Comparison of ENCODE assay signal across 29 cellular contexts in the genomic region with DNA sequence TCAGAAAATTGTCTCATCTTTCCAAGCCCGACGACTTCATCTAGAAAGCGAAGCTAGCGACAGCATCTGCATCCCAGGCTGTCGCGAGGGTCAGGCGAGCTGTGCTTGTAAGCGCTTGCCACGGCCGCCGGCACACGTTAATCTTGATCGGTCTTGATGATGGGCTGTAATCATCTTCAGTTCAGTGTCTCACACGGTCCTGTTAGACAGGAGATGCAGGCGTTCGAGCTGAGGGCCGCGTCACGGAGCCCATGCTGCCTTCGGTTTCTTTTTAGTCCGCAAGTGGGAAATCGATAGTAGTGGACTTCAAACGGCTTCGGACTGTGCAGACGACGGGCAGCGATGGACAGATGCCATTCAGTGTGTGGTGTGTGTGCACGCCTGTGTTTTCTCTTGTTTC. TPM values are rescaled to one million over a fixed set of nuclear protein-coding genes. Genes with fewer than 3 reads are reported as not detected.
A peak's percentile ranks its signal among the peaks of the same experiment; 100 is the strongest.
DNase-seq lines count a peak whose midpoint lies in the region; ATAC-seq, FAIRE-seq and TF ChIP-seq lines count a peak whose summit lies in the region.
"Had no signal": no experiment of that assay in that cellular context is flagged by ENCODE, and none has a peak within 500 bp of the region (broad histone marks: within the 10 kb centered on the region; RNA-seq: fewer than 3 reads in every experiment).

No MANE protein-coding gene starts in this region.

- H3K27me3 Mint-ChIP-seq in glutamatergic neuron (ENCODE audit: unreplicated experiment) = no peaks in the 10 kb centered on the region

- H3K4me3 ChIP-seq in right cardiac atrium (ENCODE audit: low read length) (no peak overlapping the region), osteoblast (ENCODE audit: insufficient read depth, low read length) (no peak overlapping the region), tibial nerve (peak overlapping the region in 1 of 4 donors; percentile 22)
- H3K4me3 ChIP-seq: A549, esophagus squamous epithelium, left lung, Peyer's patch, SJCRH30, smooth muscle cell had no signal

- H3K79me2 ChIP-seq in osteoblast (ENCODE audit: insufficient read depth, low read length) = no peaks in the 10 kb centered on the region

- TF ChIP-seq CTCF in glutamatergic neuron (IDR thresholded peaks at IDR 0.05; ENCODE audit: partially characterized antibody, unreplicated experiment) (no peak), osteoblast (IDR thresholded peaks at IDR 0.05; ENCODE audit: extremely low read depth, low read depth, low read length) (no peak), tibial nerve (IDR thresholded peaks at IDR 0.05) (no peak)

- peaks cover 11% of the 10 kb centered on the region for H3K4me1 Mint-ChIP-seq in glutamatergic neuron (ENCODE audit: low read depth, unreplicated experiment)

- peaks cover 2% of the 10 kb centered on the region for H3K9me3 Mint-ChIP-seq in glutamatergic neuron (ENCODE audit: unreplicated experiment)
- H3K9me3 Mint-ChIP-seq: activated naive CD4-positive, alpha-beta T cell treated with anti-CD3 and anti-CD28 coated beads, Interleukin-2, amount 50 U/mL, for 72 hours had no signal

- no peak for TF ChIP-seq POLR2A in tibial nerve (IDR thresholded peaks at IDR 0.05)

- H3K27ac Mint-ChIP-seq in glutamatergic neuron (ENCODE audit: unreplicated experiment) = peak overlapping the region; percentile 77

- DNase-seq in right cardiac atrium = peak; percentile 9 to 46 (median 34)
- DNase-seq in left ventricle myocardium superior = no peak
- no peak for DNase-seq in glutamatergic neuron
- DNase-seq in osteoblast (ENCODE audit: insufficient read length, low spot score, missing footprints) = peak; percentile 73
- no peak for DNase-seq in tibial nerve (ENCODE audit: low spot score in 2 of 2)
- no peak for DNase-seq in urothelium cell line (ENCODE audit: low spot score)
- DNase-seq in NCI-H748 treated with DMSO at 0.1 percent for 48 hours (lab: John Stamatoyannopoulos, UW) = no peak
- no peak for DNase-seq in stimulated activated CD4-positive, alpha-beta T cell treated with anti-CD3 and anti-CD28 coated beads, Interleukin-4, amount 100 ng/mL, for 1 hour
- DNase-seq: activated CD4-positive, alpha-beta T cell treated with anti-CD3 and anti-CD28 coated beads for 4 hours; activated effector memory CD4-positive, alpha-beta T cell treated with Interleukin-2 at 50 U/mL for 16 hours; cortex of kidney; DND-41; esophagus squamous epithelium; GF-D8; Karpas-422; NCI-H2029; NCI-H526 treated with DMSO at 0.1 percent for 48 hours; Peyer's patch; stimulated activated CD4-positive, alpha-beta T cell treated with anti-CD3 and anti-CD28 coated beads, Interleukin-1b, Interleukin-23, amount 100 ng/mL, for 48 hours; stimulated activated naive CD8-positive, alpha-beta T cell treated with anti-CD3 and anti-CD28 coated beads, Interleukin-15, Interleukin-2, amounts not matched to agents 100 U/mL and 50 U/mL, for 24 hours; SW 1271; T1000; WERI-Rb-1 had no signal

- H4K20me1 ChIP-seq in osteoblast (ENCODE audit: insufficient read depth, low read length) = no peaks in the 10 kb centered on the region

- H2AFZ ChIP-seq in osteoblast (ENCODE audit: low read length) = no peak overlapping the region

- H3K36me3 ChIP-seq in osteoblast (ENCODE audit: insufficient read depth, low read length) = peaks cover 43% of the 10 kb centered on the region
- H3K36me3 ChIP-seq in tibial nerve = peaks cover 0 to 40% (median 0%) of the 10 kb centered on the region in 3 donors

- H3K4me1 ChIP-seq in right cardiac atrium (ENCODE audit: control insufficient read depth, insufficient read depth, low read length) = peaks cover 7% of the 10 kb centered on the region
- peaks cover 6% of the 10 kb centered on the region for H3K4me1 ChIP-seq in osteoblast (ENCODE audit: insufficient read depth, low read length)
- H3K4me1 ChIP-seq in tibial nerve = peaks cover 0 to 47% (median 17%) of the 10 kb centered on the region in 4 donors
- H3K4me1 ChIP-seq: A549, Peyer's patch had no signal

- H3K27me3 ChIP-seq in right cardiac atrium (ENCODE audit: control insufficient read depth, insufficient read depth) (no peaks in the 10 kb centered on the region), osteoblast (ENCODE audit: insufficient read depth, low read length) (no peaks in the 10 kb centered on the region), tibial nerve (no peaks in the 10 kb centered on the region)
- H3K27me3 ChIP-seq: esophagus squamous epithelium, left lung, Peyer's patch, SJCRH30 had no signal

- H3K27ac ChIP-seq in right cardiac atrium (ENCODE audit: low read length) (no peak overlapping the region), osteoblast (ENCODE audit: low read depth, low read length) (no peak overlapping the region), tibial nerve (peak overlapping the region; percentile 78 to 95 (median 83))
- H3K27ac ChIP-seq: A549, esophagus squamous epithelium, left lung, Peyer's patch, SJCRH30, WERI-Rb-1 had no signal

- H3K9me3 ChIP-seq in right cardiac atrium (ENCODE audit: control insufficient read depth, low read length) (no peaks in the 10 kb centered on the region), osteoblast (ENCODE audit: low read depth, low read length) (no peaks in the 10 kb centered on the region), tibial nerve (no peaks in the 10 kb centered on the region)
- H3K9me3 ChIP-seq: A549, esophagus squamous epithelium, left lung, Peyer's patch, SJCRH30 had no signal

- no peaks in the 10 kb centered on the region for H3K36me3 Mint-ChIP-seq in glutamatergic neuron (ENCODE audit: unreplicated experiment)

- intact Hi-C loops in right cardiac atrium (cut with DNase I) = no loop called here
- intact Hi-C loops in left ventricle myocardium superior (cut with micrococcal nuclease) = no loop called here

- 90% methylated on average over 28 of the region's 28 CpGs for whole genome bisulfite sequencing in right cardiac atrium
- WGBS in tibial nerve, 2 donors = 72 to 84% methylated on average over 28 of the region's 28 CpGs

- no peak overlapping the region for H3K4me3 Mint-ChIP-seq in glutamatergic neuron (ENCODE audit: unreplicated experiment)

- ATAC-seq in right cardiac atrium = no peak
- ATAC-seq in left ventricle myocardium superior = no peak
- ATAC-seq: A549; activated naive CD4-positive, alpha-beta T cell treated with anti-CD3 and anti-CD28 coated beads, Interleukin-2, amount 50 U/mL, for 72 hours; HCT116; left lung; stimulated activated naive CD8-positive, alpha-beta T cell treated with anti-CD3 and anti-CD28 coated beads, Interleukin-15, Interleukin-2, amounts not matched to agents 100 U/mL and 50 U/mL, for 24 hours had no signal

- FAIRE-seq in urothelium cell line (lab: Jason Lieb, UNC) = no peak
- FAIRE-seq: A549 had no signal

- no peak for TF ChIP-seq EP300 in tibial nerve (IDR thresholded peaks at IDR 0.05)

- no peak overlapping the region for H3K4me2 ChIP-seq in osteoblast (ENCODE audit: insufficient read depth, low read length)
- H3K4me2 ChIP-seq: A549, smooth muscle cell had no signal

RNA-seq across cellular contexts. Expression of gene ADI1, which starts 43.6 kb away (rescaled TPM):
- total RNA-seq in right cardiac atrium (100 to 1,000 TPM; 124 to 195 (median 159) TPM), left ventricle myocardium superior (153 TPM), glutamatergic neuron (ENCODE audit: unreplicated experiment) (16.0 TPM), osteoblast (51.3 and 55.4 TPM in 2 replicates), tibial nerve (100 to 1,000 TPM in 3 of 4 donors, 10 to 100 TPM in 1; 51.9 to 112 (median 106) TPM)
- 132 TPM for polyA plus RNA-seq in right cardiac atrium

Comparison
In these comparisons a context has a peak if more than half of its experiments do, and no peak if none do; other contexts are left out.
1. DNase-seq: peak in right cardiac atrium (3 of 3) and osteoblast (single experiment); none in left ventricle myocardium superior (single experiment), glutamatergic neuron (single experiment), tibial nerve (0 of 2), urothelium cell line (single experiment), NCI-H748 treated with DMSO at 0.1 percent for 48 hours (single experiment) and stimulated activated CD4-positive, alpha-beta T cell treated with anti-CD3 and anti-CD28 coated beads, Interleukin-4, amount 100 ng/mL, for 1 hour (single experiment).
2. H3K27ac ChIP-seq: peak in tibial nerve (4 of 4); none in right cardiac atrium (single experiment) and osteoblast (single experiment).